ENCODE assay signal across 18 cellular contexts in genomic region chr4:158046345-158046744, GRCh38.
DNase-seq lines count a peak whose midpoint lies in the region; ATAC-seq, FAIRE-seq and TF ChIP-seq lines count a peak whose summit lies in the region.
"Had no signal": no experiment of that assay in that cellular context is flagged by ENCODE, and none has a peak within 500 bp of the region (broad histone marks: within the 10 kb centered on the region; RNA-seq: fewer than 3 reads in every experiment).

No MANE protein-coding gene starts in this region.

- H4K8ac ChIP-seq in IMR-90 (ENCODE audit: low read depth in 2 of 2, low read length in 2 of 2): no peak overlapping the region

- dilution Hi-C loops in IMR-90 (cut with HindIII; ENCODE audit: low sequenced_read_pairs, unreplicated experiment): no loop called here

- no TSS peak for BruUV-seq in IMR-90 (replicated peaks; lab: Mats Ljungman, UMichigan)

- H3K27ac ChIP-seq in IMR-90 (ENCODE audit: insufficient read depth, low read length) (no peak overlapping the region), astrocyte (ENCODE audit: low read depth, low read length) (no peak overlapping the region), prostate gland (no peak overlapping the region)
- H3K27ac ChIP-seq: KMS-11, SJCRH30 had no signal

- no peak for ATAC-seq in IMR-90 (ENCODE audit: low read depth)
- ATAC-seq in HG03520 (IDR thresholded peaks at IDR 0.05; ENCODE audit: unreplicated experiment): no peak
- ATAC-seq: Panc1 had no signal

- H3K14ac ChIP-seq in IMR-90 (replicated peaks; ENCODE audit: low read depth, low read length): no peak overlapping the region

- no peak overlapping the region for H2BK120ac ChIP-seq in IMR-90 (ENCODE audit: low read depth, low read length)

- H3K27me3 ChIP-seq in IMR-90 (ENCODE audit: control insufficient read depth, insufficient read depth, low read length) (no peaks in the 10 kb centered on the region), astrocyte (ENCODE audit: insufficient read depth, low read length) (no peaks in the 10 kb centered on the region), prostate gland (replicated peaks; ENCODE audit: insufficient read depth) (no peaks in the 10 kb centered on the region)
- H3K27me3 ChIP-seq: SJCRH30 had no signal

- H3K27ac Mint-ChIP-seq in astrocyte (ENCODE audit: unreplicated experiment) (no peak overlapping the region), neural crest cell (ENCODE audit: unreplicated experiment) (peak overlapping the region; percentile 64)
- H3K27ac Mint-ChIP-seq: CD14-positive monocyte had no signal

- no peak overlapping the region for H2AK5ac ChIP-seq in IMR-90 (ENCODE audit: low read depth, low read length)

- H3K36me3 Mint-ChIP-seq in astrocyte (ENCODE audit: low read depth, unreplicated experiment) (no peaks in the 10 kb centered on the region), neural crest cell (ENCODE audit: low read depth) (peaks cover 15% of the 10 kb centered on the region)
- H3K36me3 Mint-ChIP-seq: CD14-positive monocyte had no signal

- no peak overlapping the region for H4K91ac ChIP-seq in IMR-90 (ENCODE audit: insufficient read depth, low read depth, low read length)

- no peaks in the 10 kb centered on the region for H3K9me1 ChIP-seq in IMR-90 (ENCODE audit: insufficient read depth, low read length)

- H3K56ac ChIP-seq in IMR-90 (ENCODE audit: extremely low read depth, insufficient read depth, low read length): no peak overlapping the region

- no peak overlapping the region for H4K5ac ChIP-seq in IMR-90 (ENCODE audit: low read depth, low read length)

- in situ Hi-C loops in IMR-90 (cut with MboI; ENCODE audit: low sequenced_read_pairs): no loop called here

- H3K4me2 ChIP-seq in IMR-90 (ENCODE audit: low read depth, low read length) (no peak overlapping the region), astrocyte (ENCODE audit: low read length) (no peak overlapping the region)
- H3K4me2 ChIP-seq: KMS-11 had no signal

- H3K4me1 ChIP-seq in IMR-90 (ENCODE audit: control insufficient read depth, insufficient read depth, low read length) (peaks cover 3% of the 10 kb centered on the region; the same call in 1 of the 2 replicates), astrocyte (ENCODE audit: insufficient read depth, low read length) (peaks cover 10% of the 10 kb centered on the region), prostate gland (replicated peaks) (no peaks in the 10 kb centered on the region)

- H3K79me1 ChIP-seq in IMR-90 (ENCODE audit: low read depth in 1 of 2, low read length in 2 of 2): no peaks in the 10 kb centered on the region

- no CpG with 5 or more reads among the region's 4 CpGs for WGBS in IMR-90 (ENCODE audit: extremely low coverage in 2 of 2, insufficient read length in 1 of 2), 2 experiments
- 73% methylated on average over 4 of the region's 4 CpGs for WGBS in prostate gland

- intact Hi-C loops in IMR-90 (cut with micrococcal nuclease) (no loop called here), prostate gland (cut with DNase I) (no loop called here)

- no peaks in the 10 kb centered on the region for H3K79me2 ChIP-seq in astrocyte (ENCODE audit: insufficient read depth, low read length)

- H3K4ac ChIP-seq in IMR-90 (ENCODE audit: low read depth, low read length): no peak overlapping the region; the same call in 1 of the 2 replicates

- H3K4me1 Mint-ChIP-seq in astrocyte (ENCODE audit: low read depth, unreplicated experiment): peaks cover 19% of the 10 kb centered on the region
- peaks cover 27% of the 10 kb centered on the region for H3K4me1 Mint-ChIP-seq in neural crest cell
- H3K4me1 Mint-ChIP-seq: CD14-positive monocyte had no signal

- peak overlapping the region; percentile 16; the same call in 1 of the 2 replicates for H3K18ac ChIP-seq in IMR-90 (ENCODE audit: low read depth, low read length)

- H2BK5ac ChIP-seq in IMR-90 (ENCODE audit: low read depth, low read length, poor library complexity, severe bottlenecking): no peak overlapping the region

- H2AK9ac ChIP-seq in IMR-90 (replicated peaks; ENCODE audit: low read depth, low read length, poor library complexity): no peak overlapping the region

- no peak overlapping the region for H2BK15ac ChIP-seq in IMR-90 (ENCODE audit: low read depth, low read length)

- H3K36me3 ChIP-seq in IMR-90 (ENCODE audit: control insufficient read depth, insufficient read depth, low read length) (no peaks in the 10 kb centered on the region), astrocyte (ENCODE audit: insufficient read depth, low read length) (no peaks in the 10 kb centered on the region), prostate gland (no peaks in the 10 kb centered on the region)
- H3K36me3 ChIP-seq: SJCRH30 had no signal

- CTCF ChIA-PET in IMR-90 (lab: Yijun Ruan, JAX): no interaction called here

- H4K20me1 ChIP-seq in IMR-90 (ENCODE audit: insufficient read depth, low read length): no peaks in the 10 kb centered on the region
- H4K20me1 ChIP-seq in astrocyte (ENCODE audit: insufficient read depth, low read length): no peaks in the 10 kb centered on the region

- H3K9me3 Mint-ChIP-seq in astrocyte (ENCODE audit: unreplicated experiment): peaks cover 6% of the 10 kb centered on the region
- H3K9me3 Mint-ChIP-seq in neural crest cell: peaks cover 13% of the 10 kb centered on the region

- H3K23ac ChIP-seq in IMR-90 (ENCODE audit: low read depth, low read length): no peak overlapping the region

- TF ChIP-seq POLR2A in IMR-90 (IDR thresholded peaks at IDR 0.05; ENCODE audit: low read depth, low read length) (no peak), prostate gland (IDR thresholded peaks at IDR 0.05) (no peak)

- H3K9ac ChIP-seq in IMR-90 (ENCODE audit: low read depth, low read length) (no peak overlapping the region), astrocyte (ENCODE audit: low read length) (no peak overlapping the region)
- H3K9ac ChIP-seq: KMS-11 had no signal

- POLR2A ChIA-PET in IMR-90 (lab: Charles Lee; ENCODE audit: unreplicated experiment): no interaction called here

- H3K4me3 Mint-ChIP-seq in astrocyte (ENCODE audit: unreplicated experiment): no peak overlapping the region
- H3K4me3 Mint-ChIP-seq in neural crest cell: peak overlapping the region; percentile 45
- H3K4me3 Mint-ChIP-seq: CD14-positive monocyte had no signal

- H2AFZ ChIP-seq in IMR-90 (replicated peaks; ENCODE audit: low read length, poor library complexity) (no peak overlapping the region), astrocyte (ENCODE audit: low read depth, low read length) (no peak overlapping the region)

- H3K27me3 Mint-ChIP-seq in astrocyte (ENCODE audit: low read depth, unreplicated experiment) (no peaks in the 10 kb centered on the region), neural crest cell (ENCODE audit: low read depth) (no peaks in the 10 kb centered on the region)

- TF ChIP-seq RAD21 in IMR-90 (IDR thresholded peaks at IDR 0.05; ENCODE audit: low read length): no peak

- H3K9me3 ChIP-seq in IMR-90 (ENCODE audit: control insufficient read depth, insufficient read depth, low read length): no peaks in the 10 kb centered on the region
- H3K9me3 ChIP-seq in astrocyte (ENCODE audit: insufficient read depth, low read depth, low read length): no peaks in the 10 kb centered on the region
- H3K9me3 ChIP-seq in prostate gland: no peaks in the 10 kb centered on the region
- H3K9me3 ChIP-seq: SJCRH30 had no signal

- TF ChIP-seq CTCF in IMR-90 (conservative IDR thresholded peaks at IDR 0.05; ENCODE audit: low read depth, low read length) (no peak), astrocyte (IDR thresholded peaks at IDR 0.05; ENCODE audit: insufficient read depth, low read depth, low read length) (no peak), neural crest cell (conservative IDR thresholded peaks at IDR 0.05) (no peak), prostate gland (IDR thresholded peaks at IDR 0.05) (no peak)

- FAIRE-seq in astrocyte (lab: Jason Lieb, UNC): no peak

- no peak overlapping the region for H3K4me3 ChIP-seq in IMR-90 (ENCODE audit: insufficient read depth, low read depth, low read length)
- H3K4me3 ChIP-seq in astrocyte (ENCODE audit: insufficient read depth, low read depth, low read length): no peak overlapping the region
- no peak overlapping the region for H3K4me3 ChIP-seq in prostate gland
- H3K4me3 ChIP-seq: SJCRH30 had no signal

- DNase-seq in IMR-90 (no peak), astrocyte (ENCODE audit: low read depth) (peak; percentile 34), fibroblast of peridontal ligament (ENCODE audit: extremely low read depth) (peak; percentile 27), neural crest cell (ENCODE audit: low read depth, low spot score) (no peak), prostate gland (ENCODE audit: low spot score) (no peak)
- no peak for DNase-seq in activated CD4-positive, alpha-beta T cell treated with anti-CD3 and anti-CD28 coated beads for 1 hour
- DNase-seq: EL, GF-D8, NCI-H1105 treated with DMSO at 0.1 percent for 48 hours, NCI-H2029 treated with DMSO at 0.1 percent for 48 hours, NCI-H2171 treated with DMSO at 0.1 percent for 48 hours, NCI-H524 treated with DMSO at 0.1 percent for 48 hours, NCI-H82, SJCRH30 had no signal

- no peak overlapping the region for H2BK20ac ChIP-seq in IMR-90 (ENCODE audit: low read depth, low read length)

TF ChIP-seq in IMR-90, 13 proteins besides CTCF, POLR2A, EP300 and RAD21 (continues in another document):
- no peak for TF ChIP-seq NFE2L2 (IDR thresholded peaks at IDR 0.05; ENCODE audit: low read depth, low read length)
- no peak for TF ChIP-seq MAFK (IDR thresholded peaks at IDR 0.05; ENCODE audit: low read depth, low read length)
- TF ChIP-seq RFX5 (IDR thresholded peaks at IDR 0.05; ENCODE audit: low read depth, low read length): no peak
- no peak for TF ChIP-seq CEBPB (IDR thresholded peaks at IDR 0.05; ENCODE audit: low read depth, low read length)
- no peak for TF ChIP-seq CHD1 (IDR thresholded peaks at IDR 0.05; ENCODE audit: low read depth, low read length)
- TF ChIP-seq MXI1 (IDR thresholded peaks at IDR 0.05; ENCODE audit: borderline replicate concordance, low read depth, low read length): no peak
- no peak for TF ChIP-seq FOS (IDR thresholded peaks at IDR 0.05; ENCODE audit: low read depth, low read length)
- TF ChIP-seq USF2 (IDR thresholded peaks at IDR 0.05; ENCODE audit: low read depth, low read length): no peak
- no peak for TF ChIP-seq BHLHE40 (IDR thresholded peaks at IDR 0.05; ENCODE audit: low read depth, low read length)
- no peak for TF ChIP-seq MAZ (IDR thresholded peaks at IDR 0.05; ENCODE audit: borderline replicate concordance, low read depth, low read length)

Comparison
In these comparisons a context has a peak if more than half of its experiments do, and no peak if none do; other contexts are left out.
1. DNase-seq: peak in astrocyte (single experiment) and fibroblast of peridontal ligament (single experiment); none in IMR-90 (single experiment), neural crest cell (single experiment), prostate gland (single experiment) and activated CD4-positive, alpha-beta T cell treated with anti-CD3 and anti-CD28 coated beads for 1 hour (single experiment).